ENCODE assay signal across 1 cellular context in genomic region chr2:87754759-87755158, GRCh38. TPM values are rescaled to one million over a fixed set of nuclear protein-coding genes. Genes with fewer than 3 reads are reported as not detected.
"Had no signal": no experiment of that assay in that cellular context is flagged by ENCODE, and none has a peak within 500 bp of the region (broad histone marks: within the 10 kb centered on the region; RNA-seq: fewer than 3 reads in every experiment).

No MANE protein-coding gene starts in this region.

RNA-seq across cellular contexts. Expression of gene PLGLB2, which starts 6.9 kb away (rescaled TPM):
- total RNA-seq: prostate gland had no signal
